ENCODE assay signal across 8 cellular contexts in the genomic region with DNA sequence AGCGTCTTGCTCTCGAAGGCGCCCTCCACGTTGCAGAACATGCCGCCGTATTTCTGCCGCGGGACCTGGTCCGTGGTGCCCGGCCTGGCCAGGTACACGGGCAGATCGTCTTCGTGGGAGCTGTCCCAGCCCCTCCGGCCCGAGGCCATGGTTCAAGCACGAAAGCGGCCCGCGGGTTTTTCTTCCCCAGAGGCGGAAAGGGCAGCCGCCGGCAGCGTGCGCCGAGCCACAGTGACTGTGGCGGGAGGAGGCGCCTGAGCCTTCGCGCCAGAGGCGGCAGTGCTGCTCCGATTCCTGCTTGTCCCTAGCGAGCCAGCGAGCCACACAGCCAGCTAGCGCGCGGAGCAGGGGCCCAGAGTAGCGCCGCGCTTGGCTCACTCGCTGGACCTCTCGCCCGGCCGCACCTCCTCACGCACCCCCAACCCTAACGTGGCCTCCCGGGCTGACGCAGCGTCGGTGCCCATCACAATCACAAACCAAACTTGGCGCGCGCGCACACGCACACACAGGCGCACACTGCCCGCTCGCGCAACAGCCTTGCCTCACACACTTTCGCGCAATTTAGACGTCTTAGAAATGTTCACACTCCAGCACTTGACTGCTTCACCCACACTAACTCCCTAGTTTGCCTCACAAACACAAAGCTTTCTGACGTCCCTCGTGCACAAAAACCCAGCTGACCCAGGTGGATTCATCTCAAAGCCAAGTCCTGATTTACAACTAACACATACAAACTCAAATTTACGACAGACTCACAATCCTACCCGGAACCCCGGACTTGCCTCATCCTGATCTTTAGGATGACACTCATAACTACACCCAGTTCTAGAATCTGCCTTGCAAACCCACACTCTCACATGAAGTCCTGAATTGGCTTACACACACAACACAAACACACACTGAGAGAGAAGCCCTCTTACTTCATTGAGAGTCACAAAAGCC. TPM values are rescaled to one million over a fixed set of nuclear protein-coding genes. Genes with fewer than 3 reads are reported as not detected.
DNase-seq lines count a peak whose midpoint lies in the region; ATAC-seq, FAIRE-seq and TF ChIP-seq lines count a peak whose summit lies in the region.

A gene (minus strand): TSS at position 359 of the 942 bp plus-strand sequence. CDS start 210 bp downstream, at position 149.

- no peaks in the 10 kb centered on the region for H3K9me3 Mint-ChIP-seq in activated CD8-positive, alpha-beta memory T cell treated with anti-CD3 and anti-CD28 coated beads, Interleukin-2, amount 10 ng/mL, durations not matched to agents 7 days and 5 days (ENCODE audit: low read depth)

- CTCF ChIA-PET in activated CD8-positive, alpha-beta memory T cell treated with anti-CD3 and anti-CD28 coated beads, Interleukin-2, amount 10 ng/mL, durations not matched to agents 7 days and 5 days (lab: Charles Lee) = no interaction called here

- H3K27ac ChIP-seq in ACC112 (ENCODE audit: low read depth, low read length) (peak within 1 kb of the TSS; percentile 25; the same call in 1 of the 2 replicates), coronary artery (peak within 1 kb of the TSS; percentile 49 to 75), kidney (ENCODE audit: low read depth in 2 of 2, low read length in 2 of 2) (no peak within 1 kb of the TSS), smooth muscle cell (ENCODE audit: low read depth) (no peak within 1 kb of the TSS)

- no peak within 1 kb of the TSS for H3K27ac Mint-ChIP-seq in activated CD8-positive, alpha-beta memory T cell treated with anti-CD3 and anti-CD28 coated beads, Interleukin-2, amount 10 ng/mL, durations not matched to agents 7 days and 5 days

- H3K9me3 ChIP-seq in kidney (ENCODE audit: control insufficient read depth in 1 of 2, low read length in 2 of 2) (no peaks in the 10 kb centered on the region), smooth muscle cell (replicated peaks; ENCODE audit: low read depth) (no peaks in the 10 kb centered on the region)

- peak within 1 kb of the TSS; percentile 87 for H3K4me3 ChIP-seq in ACC112 (ENCODE audit: low read depth, low read length)
- peak within 1 kb of the TSS; percentile 73 for H3K4me3 ChIP-seq in coronary artery
- H3K4me3 ChIP-seq in kidney (ENCODE audit: low read length in 2 of 2) = peak within 1 kb of the TSS; percentile 20 to 24
- peak within 1 kb of the TSS; percentile 79 for H3K4me3 ChIP-seq in smooth muscle cell

- no peaks in the 10 kb centered on the region for H3K36me3 ChIP-seq in ACC112 (ENCODE audit: insufficient read depth, low read length)
- no peaks in the 10 kb centered on the region for H3K36me3 ChIP-seq in kidney (ENCODE audit: control insufficient read depth in 1 of 2, insufficient read depth in 2 of 2, low read length in 2 of 2)
- no peaks in the 10 kb centered on the region for H3K36me3 ChIP-seq in smooth muscle cell (ENCODE audit: low read depth)

- H3K79me2 ChIP-seq in ACC112 (ENCODE audit: control insufficient read depth, insufficient read depth, low read length, unreplicated experiment) (peaks cover 7% of the 10 kb centered on the region), smooth muscle cell (ENCODE audit: low read depth) (peaks cover 8% of the 10 kb centered on the region)

- H2AFZ ChIP-seq in ACC112 (ENCODE audit: low read length, unreplicated experiment) (peak within 1 kb of the TSS; percentile 39), smooth muscle cell (ENCODE audit: low read depth) (peak within 1 kb of the TSS; percentile 97)

- TF ChIP-seq CTCF in coronary artery (IDR thresholded peaks at IDR 0.05) = peak; percentile 31
- no peak for TF ChIP-seq CTCF in kidney (IDR thresholded peaks at IDR 0.05; ENCODE audit: borderline replicate concordance, extremely low read depth, insufficient read depth)
- no peak for TF ChIP-seq CTCF in smooth muscle cell (IDR thresholded peaks at IDR 0.05; ENCODE audit: borderline replicate concordance, insufficient read depth, poor library complexity, severe bottlenecking)

- FAIRE-seq in kidney (lab: Jason Lieb, UNC) = no peak

- peaks cover 3% of the 10 kb centered on the region for H3K4me1 Mint-ChIP-seq in activated CD8-positive, alpha-beta memory T cell treated with anti-CD3 and anti-CD28 coated beads, Interleukin-2, amount 10 ng/mL, durations not matched to agents 7 days and 5 days

- H3K4me1 ChIP-seq in ACC112 (ENCODE audit: control insufficient read depth, insufficient read depth, low read length, unreplicated experiment) (peaks cover 16% of the 10 kb centered on the region), kidney (ENCODE audit: control insufficient read depth in 1 of 2, insufficient read depth in 1 of 2, low read depth in 1 of 2, low read length in 2 of 2) (peaks cover 0 to 5% of the 10 kb centered on the region in 2 donors), smooth muscle cell (ENCODE audit: low read depth) (peaks cover 14% of the 10 kb centered on the region)

- H3F3A ChIP-seq in smooth muscle cell (ENCODE audit: low read depth) = no peaks in the 10 kb centered on the region

- H4K20me1 ChIP-seq in smooth muscle cell (ENCODE audit: low read depth) = no peaks in the 10 kb centered on the region

- ATAC-seq in GM19351 (IDR thresholded peaks at IDR 0.05; ENCODE audit: unreplicated experiment) (peak; percentile 71), GM21825 (IDR thresholded peaks at IDR 0.05; ENCODE audit: unreplicated experiment) (no peak)
- ATAC-seq in activated CD8-positive, alpha-beta memory T cell treated with anti-CD3 and anti-CD28 coated beads, Interleukin-2, amount 10 ng/mL, durations not matched to agents 7 days and 5 days = no peak

- H3K27me3 Mint-ChIP-seq in activated CD8-positive, alpha-beta memory T cell treated with anti-CD3 and anti-CD28 coated beads, Interleukin-2, amount 10 ng/mL, durations not matched to agents 7 days and 5 days = peaks cover 44% of the 10 kb centered on the region

- H3K9ac ChIP-seq in kidney (ENCODE audit: low read length in 2 of 2) (no peak within 1 kb of the TSS), smooth muscle cell (ENCODE audit: low read depth) (peak within 1 kb of the TSS; percentile 64)

- peak within 1 kb of the TSS; percentile 98 for H3K4me2 ChIP-seq in smooth muscle cell

- intact Hi-C loops in kidney (cut with DNase I) = no loop called here

- WGBS in smooth muscle cell (ENCODE audit: low lambda C conversion rate) = 4% methylated on average over 66 of the region's 66 CpGs

- H3K36me3 Mint-ChIP-seq in activated CD8-positive, alpha-beta memory T cell treated with anti-CD3 and anti-CD28 coated beads, Interleukin-2, amount 10 ng/mL, durations not matched to agents 7 days and 5 days = peaks cover 2% of the 10 kb centered on the region

- H3K4me3 Mint-ChIP-seq in activated CD8-positive, alpha-beta memory T cell treated with anti-CD3 and anti-CD28 coated beads, Interleukin-2, amount 10 ng/mL, durations not matched to agents 7 days and 5 days = no peak within 1 kb of the TSS

- peak; percentile 90 for DNase-seq in NCI-H748 (lab: John Stamatoyannopoulos, UW; ENCODE audit: unreplicated experiment)
- DNase-seq in coronary artery (ENCODE audit: low spot score) = peak; percentile 87
- peak; percentile 82 for DNase-seq in kidney
- DNase-seq in smooth muscle cell (lab: John Stamatoyannopoulos, UW; ENCODE audit: unreplicated experiment) = peak; percentile 44
- no peak for DNase-seq in activated CD8-positive, alpha-beta memory T cell treated with anti-CD3 and anti-CD28 coated beads, Interleukin-2, amount 10 ng/mL, durations not matched to agents 7 days and 5 days

- H3K27me3 ChIP-seq in ACC112 (ENCODE audit: insufficient read depth, low read length) = no peaks in the 10 kb centered on the region
- H3K27me3 ChIP-seq in smooth muscle cell (ENCODE audit: low read depth) = no peaks in the 10 kb centered on the region

RNA-seq across cellular contexts. Expression of the gene that starts here (rescaled TPM):
- total RNA-seq in kidney = 19.1 TPM
- 7.1 TPM for polyA plus RNA-seq in kidney (ENCODE audit: insufficient read depth, low read depth, low replicate concordance)
- total RNA-seq in smooth muscle cell = 121 and 124 TPM in 2 replicates
- 63.8 and 65.5 TPM in 2 replicates for polyA plus RNA-seq in smooth muscle cell
- under 1 TPM in 1 of 2 experiments, not detected in 1; 0.30 TPM for total RNA-seq in activated CD8-positive, alpha-beta memory T cell treated with anti-CD3 and anti-CD28 coated beads, Interleukin-2, amount 10 ng/mL, durations not matched to agents 7 days and 5 days

Comparison
In these comparisons a context has a peak if more than half of its experiments do, and no peak if none do; other contexts are left out.
1. RNA of the gene that starts here (total RNA-seq): 121 to 124 TPM in smooth muscle cell and 19.1 TPM in kidney (single experiment); 0.30 TPM in activated CD8-positive, alpha-beta memory T cell treated with anti-CD3 and anti-CD28 coated beads, Interleukin-2, amount 10 ng/mL, durations not matched to agents 7 days and 5 days; every median in the first group is over 10 times any median in the second.
2. H3K27ac ChIP-seq: peak in ACC112 (single experiment) and coronary artery (2 of 2); none in kidney (0 of 2) and smooth muscle cell (single experiment).
3. H3K4me3 ChIP-seq: peak in every context shown above with its lines; median percentile 87 in ACC112; 79 in smooth muscle cell; 73 in coronary artery; 22 in kidney.